ENCODE assay signal across 8 cellular contexts in the genomic region with DNA sequence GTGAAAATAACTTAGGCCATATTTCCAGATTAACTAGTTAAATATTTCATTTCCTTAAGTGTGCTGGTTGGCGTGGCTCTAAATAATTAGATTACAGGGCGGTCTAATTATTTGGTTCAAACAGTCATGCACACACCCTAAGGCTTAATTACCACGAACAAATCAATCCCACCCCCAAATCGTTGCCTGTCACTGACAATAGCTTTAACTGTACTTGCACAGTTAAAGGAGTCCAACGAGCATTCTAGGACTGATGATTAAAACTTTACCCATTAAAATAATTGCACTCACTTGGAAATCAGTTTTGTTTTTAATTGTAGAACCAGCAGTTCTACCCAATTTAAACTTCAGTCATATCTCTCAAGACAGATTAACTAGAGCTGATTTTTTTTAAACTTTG. TPM values are rescaled to one million over a fixed set of nuclear protein-coding genes. Genes with fewer than 3 reads are reported as not detected.
A peak's percentile ranks its signal among the peaks of the same experiment; 100 is the strongest.
DNase-seq lines count a peak whose midpoint lies in the region; ATAC-seq and TF ChIP-seq lines count a peak whose summit lies in the region.

No MANE protein-coding gene starts in this region.

- H3K4me1 ChIP-seq in left ventricle myocardium inferior (peaks cover 42% of the 10 kb centered on the region), right lobe of liver (peaks cover 0 to 20% (median 9%) of the 10 kb centered on the region in 4 donors), prostate gland (replicated peaks) (peaks cover 2% of the 10 kb centered on the region)

- TF ChIP-seq CTCF in left ventricle myocardium inferior (IDR thresholded peaks at IDR 0.05; ENCODE audit: borderline replicate concordance) = no peak
- no peak for TF ChIP-seq CTCF in right lobe of liver (IDR thresholded peaks at IDR 0.05)
- TF ChIP-seq CTCF in prostate gland (IDR thresholded peaks at IDR 0.05) = no peak

- 52% methylated on average over 5 of the region's 5 CpGs for WGBS in right lobe of liver (ENCODE audit: insufficient coverage, low coverage, low lambda C conversion rate, missing lambda C conversion rate)
- 53% methylated on average over 5 of the region's 5 CpGs for WGBS in prostate gland

- H3K36me3 ChIP-seq in left ventricle myocardium inferior (no peaks in the 10 kb centered on the region), right lobe of liver (no peaks in the 10 kb centered on the region), prostate gland (no peaks in the 10 kb centered on the region)

- H3K9me3 ChIP-seq in left ventricle myocardium inferior (replicated peaks) (no peaks in the 10 kb centered on the region), right lobe of liver (no peaks in the 10 kb centered on the region), prostate gland (no peaks in the 10 kb centered on the region)

- H3K4me3 ChIP-seq in left ventricle myocardium inferior (peak overlapping the region; percentile 99), right lobe of liver (peak overlapping the region; percentile 77 to 94 (median 85)), prostate gland (peak overlapping the region in 1 of 2 donors; percentile 91)

- TF ChIP-seq POLR2A in right lobe of liver (IDR thresholded peaks at IDR 0.05) (no peak), prostate gland (IDR thresholded peaks at IDR 0.05) (no peak)

- H3K9me3 Mint-ChIP-seq in activated naive CD4-positive, alpha-beta T cell treated with anti-CD3 and anti-CD28 coated beads, Interleukin-2, amount 50 U/mL, for 72 hours = no peaks in the 10 kb centered on the region

- H3K27me3 ChIP-seq in left ventricle myocardium inferior (ENCODE audit: low read depth) = no peaks in the 10 kb centered on the region
- H3K27me3 ChIP-seq in right lobe of liver = no peaks in the 10 kb centered on the region
- H3K27me3 ChIP-seq in prostate gland (replicated peaks; ENCODE audit: insufficient read depth) = no peaks in the 10 kb centered on the region

- intact Hi-C loops in left ventricle myocardium inferior (cut with micrococcal nuclease) = no loop called here
- intact Hi-C loops in Right ventricle myocardium superior (cut with DNase I) = no loop called here
- intact Hi-C loops in right lobe of liver (cut with DNase I) = no loop called here
- intact Hi-C loops in prostate gland (cut with DNase I) = no loop called here

- ATAC-seq in Right ventricle myocardium superior (ENCODE audit: poor library complexity) = no peak
- no peak for ATAC-seq in activated naive CD4-positive, alpha-beta T cell treated with anti-CD3 and anti-CD28 coated beads, Interleukin-2, amount 50 U/mL, for 72 hours
- no peak for ATAC-seq in right lobe of liver
- no peak for ATAC-seq in GM19463 (IDR thresholded peaks at IDR 0.05; ENCODE audit: unreplicated experiment)

- no peak overlapping the region for H3K27ac ChIP-seq in left ventricle myocardium inferior (replicated peaks)
- H3K27ac ChIP-seq in right lobe of liver = peak overlapping the region in 1 of 3 donors; percentile 74
- no peak overlapping the region for H3K27ac ChIP-seq in prostate gland

- peak overlapping the region; percentile 95 to 98 for H3K27ac Mint-ChIP-seq in activated naive CD4-positive, alpha-beta T cell treated with anti-CD3 and anti-CD28 coated beads, Interleukin-2, amount 50 U/mL, for 72 hours

- DNase-seq in left ventricle myocardium inferior (no peak), Right ventricle myocardium superior (no peak), right lobe of liver (no peak), AG08396 (ENCODE audit: low spot score) (no peak), NOMO-1 treated with dmso at 0.1 percent for 144 hours (lab: John Stamatoyannopoulos, UW; ENCODE audit: unreplicated experiment) (no peak), prostate gland (ENCODE audit: low spot score) (no peak)
- DNase-seq in activated naive CD4-positive, alpha-beta T cell treated with anti-CD3 and anti-CD28 coated beads, Interleukin-2, amount 50 U/mL, for 72 hours (ENCODE audit: low spot score in 2 of 2) = no peak

- peaks cover 6 to 11% of the 10 kb centered on the region in 2 donors for H3K36me3 Mint-ChIP-seq in activated naive CD4-positive, alpha-beta T cell treated with anti-CD3 and anti-CD28 coated beads, Interleukin-2, amount 50 U/mL, for 72 hours

RNA-seq across cellular contexts. Expression of gene POU2F1, which starts 1.5 kb away (rescaled TPM):
- 7.5 TPM for total RNA-seq in left ventricle myocardium inferior
- 7.4 TPM for total RNA-seq in Right ventricle myocardium superior
- total RNA-seq in activated naive CD4-positive, alpha-beta T cell treated with anti-CD3 and anti-CD28 coated beads, Interleukin-2, amount 50 U/mL, for 72 hours = 10 to 100 TPM; 32.0 to 32.1 TPM
- total RNA-seq in right lobe of liver = 10 to 100 TPM in 1 of 6 experiments, 1 to 10 TPM in 5; 4.8 to 10.3 (median 6.2) TPM
- 10 to 100 TPM; 10.9 to 26.6 TPM for total RNA-seq in prostate gland
